Comparison of ENCODE assay signal across 9 cellular contexts in genomic region chr15:77626002-77626401, GRCh38. TPM values are rescaled to one million over a fixed set of nuclear protein-coding genes. Genes with fewer than 3 reads are reported as not detected.
"Had no signal": no experiment of that assay in that cellular context is flagged by ENCODE, and none has a peak within 500 bp of the region (broad histone marks: within the 10 kb centered on the region; RNA-seq: fewer than 3 reads in every experiment).

No MANE protein-coding gene starts in this region.

- H3K4me3 ChIP-seq: GM23248, K562 had no signal

- H2AFZ ChIP-seq: GM23248 had no signal

- H3K27ac ChIP-seq: GM23248, HL-60 had no signal

- ATAC-seq: K562 had no signal

- H3K9me3 Mint-ChIP-seq: H9 had no signal

- H3K9ac ChIP-seq: GM23248 had no signal

- DNase-seq: GM23248, GOT3, H9, HCEC 1CT, IMR-90, KG1 had no signal

- FAIRE-seq: H54 had no signal

RNA-seq across cellular contexts. Expression of gene LINGO1, which starts 6.7 kb away (rescaled TPM):
- total RNA-seq: GM23248, IMR-90 had no signal
- polyA plus RNA-seq: GM23248 had no signal
